1 cellular context compared by ENCODE assay signal in genomic region chr2:21258082-21258481, GRCh38.
TF ChIP-seq lines count a peak whose summit lies in the region.

No MANE protein-coding gene starts in this region.

TF ChIP-seq in IMR-90, 13 proteins besides CTCF, POLR2A, EP300 and RAD21:
- TF ChIP-seq MAFK (IDR thresholded peaks at IDR 0.05; ENCODE audit: low read depth, low read length) (no peak), BHLHE40 (IDR thresholded peaks at IDR 0.05; ENCODE audit: low read depth, low read length) (no peak), NFE2L2 (IDR thresholded peaks at IDR 0.05; ENCODE audit: low read depth, low read length) (no peak), ELK1 (IDR thresholded peaks at IDR 0.05; ENCODE audit: borderline replicate concordance, low read depth, low read length) (no peak), RCOR1 (IDR thresholded peaks at IDR 0.05; ENCODE audit: insufficient replicate concordance, low read length) (no peak), MAZ (IDR thresholded peaks at IDR 0.05; ENCODE audit: borderline replicate concordance, low read depth, low read length) (no peak), FOS (IDR thresholded peaks at IDR 0.05; ENCODE audit: low read depth, low read length) (no peak)
- TF ChIP-seq, protein P1, sequence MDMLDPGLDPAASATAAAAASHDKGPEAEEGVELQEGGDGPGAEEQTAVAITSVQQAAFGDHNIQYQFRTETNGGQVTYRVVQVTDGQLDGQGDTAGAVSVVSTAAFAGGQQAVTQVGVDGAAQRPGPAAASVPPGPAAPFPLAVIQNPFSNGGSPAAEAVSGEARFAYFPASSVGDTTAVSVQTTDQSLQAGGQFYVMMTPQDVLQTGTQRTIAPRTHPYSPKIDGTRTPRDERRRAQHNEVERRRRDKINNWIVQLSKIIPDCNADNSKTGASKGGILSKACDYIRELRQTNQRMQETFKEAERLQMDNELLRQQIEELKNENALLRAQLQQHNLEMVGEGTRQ (IDR thresholded peaks at IDR 0.05; ENCODE audit: low read depth, low read length): no peak
